21 cellular contexts compared by ENCODE assay signal in genomic region chr6:86355271-86355670, GRCh38.
"Had no signal": no experiment of that assay in that cellular context is flagged by ENCODE, and none has a peak within 500 bp of the region (broad histone marks: within the 10 kb centered on the region; RNA-seq: fewer than 3 reads in every experiment).

No MANE protein-coding gene starts in this region.

- DNase-seq: activated CD4-positive, alpha-beta T cell treated with anti-CD3 and anti-CD28 coated beads for 48 hours; activated CD4-positive, alpha-beta T cell treated with anti-CD3 and anti-CD28 coated beads, Interleukin-2, amount 50 U/mL, for 4 hours; activated CD4-positive, CD25-positive, alpha-beta regulatory T cell treated with anti-CD3 and anti-CD28 coated beads, Interleukin-2, amount 50 U/mL, for 72 hours; activated CD8-positive, alpha-beta memory T cell treated with anti-CD3 and anti-CD28 coated beads, Interleukin-2, amount 50 U/mL, for 48 hours; activated CD8-positive, alpha-beta T cell treated with anti-CD3 and anti-CD28 coated beads, Interleukin-2, amount 10 ng/mL, durations not matched to agents 7 days and 5 days; activated naive CD4-positive, alpha-beta T cell; activated T-cell treated with anti-CD3 and anti-CD28 coated beads, Interleukin-2, amount 50 U/mL, for 1 hour; aorta; caudate nucleus; Kasumi-1; KBM-7; NCI-H1105 treated with DMSO at 0.1 percent for 48 hours; NCI-H1436 treated with DMSO at 0.1 percent for 48 hours; NCI-H187; NCI-H2081; NCI-H524; SIG-M5; T-cell; T-helper 2 cell; T1000 had no signal

- H3K4me3 ChIP-seq: breast epithelium had no signal

- H3K27me3 ChIP-seq: breast epithelium had no signal

- H3K36me3 ChIP-seq: breast epithelium had no signal
